In the genomic region with DNA sequence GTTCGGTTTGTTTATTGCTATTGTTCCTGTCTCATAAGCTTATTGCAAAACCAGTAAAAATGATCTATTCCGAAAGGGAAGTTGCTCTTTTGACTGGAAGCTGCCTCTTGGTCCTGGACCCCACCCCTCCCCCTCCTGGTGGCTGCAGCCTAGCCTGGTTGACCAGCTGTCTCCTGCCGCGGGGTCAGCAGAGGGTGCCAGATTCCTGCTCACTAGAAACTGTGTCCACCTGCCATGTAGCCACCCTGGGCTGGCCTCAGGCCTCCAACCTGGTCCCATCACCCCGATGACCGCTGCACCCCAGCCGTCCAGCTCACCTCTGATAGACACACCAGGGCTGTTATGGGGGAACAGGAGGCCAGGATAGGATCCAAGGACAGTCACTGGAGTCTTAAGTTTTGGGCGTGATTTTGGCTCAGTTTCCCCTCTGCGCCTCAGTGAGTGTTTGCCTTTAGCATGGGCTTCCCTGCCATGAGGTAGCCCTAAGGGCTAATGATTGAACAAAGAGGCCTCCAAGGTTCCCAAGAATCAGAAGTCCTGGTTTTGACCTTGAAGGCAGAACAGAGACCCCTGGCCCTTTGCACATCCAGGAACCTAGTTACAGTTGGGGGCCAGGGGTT, we compare ENCODE assay signal across 1 cellular context.
TF ChIP-seq lines count a peak whose summit lies in the region.

No MANE protein-coding gene starts in this region.

TF ChIP-seq in HepG2, 621 proteins besides CTCF, POLR2A, EP300 and RAD21 (continued from another document and continues in another):
- no peak for TF ChIP-seq ZBED4 (CRISPR knock-in tag; IDR thresholded peaks at IDR 0.05; ENCODE audit: borderline replicate concordance)
- TF ChIP-seq SAP130 (CRISPR knock-in tag; IDR thresholded peaks at IDR 0.05; ENCODE audit: low read depth): peak; percentile 62
- TF ChIP-seq CERS6 (CRISPR knock-in tag; IDR thresholded peaks at IDR 0.05): no peak
- 0 out of 2 replicates have a peak, but pooled peaks have one; percentile 33 for TF ChIP-seq MED1 (CRISPR knock-in tag; IDR thresholded peaks at IDR 0.05)
- TF ChIP-seq ZNF772 (CRISPR knock-in tag; IDR thresholded peaks at IDR 0.05): peak; percentile 64; the same call in 1 of the 2 replicates
- peak; percentile 64 for TF ChIP-seq PRPF4 (IDR thresholded peaks at IDR 0.05; ENCODE audit: low read depth, low read length, poor library complexity, severe bottlenecking)
- TF ChIP-seq ZEB1 (IDR thresholded peaks at IDR 0.05; ENCODE audit: insufficient replicate concordance, low read depth): peak; percentile 32
- no peak for TF ChIP-seq FOSL2 (CRISPR knock-in tag; IDR thresholded peaks at IDR 0.05)
- TF ChIP-seq FOXC1 (CRISPR knock-in tag; IDR thresholded peaks at IDR 0.05; ENCODE audit: borderline replicate concordance): no peak
- TF ChIP-seq HOXA3 (CRISPR knock-in tag; IDR thresholded peaks at IDR 0.05): peak; percentile 46
- TF ChIP-seq, protein P1, sequence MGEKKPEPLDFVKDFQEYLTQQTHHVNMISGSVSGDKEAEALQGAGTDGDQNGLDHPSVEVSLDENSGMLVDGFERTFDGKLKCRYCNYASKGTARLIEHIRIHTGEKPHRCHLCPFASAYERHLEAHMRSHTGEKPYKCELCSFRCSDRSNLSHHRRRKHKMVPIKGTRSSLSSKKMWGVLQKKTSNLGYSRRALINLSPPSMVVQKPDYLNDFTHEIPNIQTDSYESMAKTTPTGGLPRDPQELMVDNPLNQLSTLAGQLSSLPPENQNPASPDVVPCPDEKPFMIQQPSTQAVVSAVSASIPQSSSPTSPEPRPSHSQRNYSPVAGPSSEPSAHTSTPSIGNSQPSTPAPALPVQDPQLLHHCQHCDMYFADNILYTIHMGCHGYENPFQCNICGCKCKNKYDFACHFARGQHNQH (CRISPR knock-in tag; IDR thresholded peaks at IDR 0.05): peak; percentile 72; the same call in 1 of the 2 replicates
- no peak for TF ChIP-seq SRSF1 (optimal IDR thresholded peaks at IDR 0.05; ENCODE audit: low read depth, low read length)
- TF ChIP-seq, protein P2, sequence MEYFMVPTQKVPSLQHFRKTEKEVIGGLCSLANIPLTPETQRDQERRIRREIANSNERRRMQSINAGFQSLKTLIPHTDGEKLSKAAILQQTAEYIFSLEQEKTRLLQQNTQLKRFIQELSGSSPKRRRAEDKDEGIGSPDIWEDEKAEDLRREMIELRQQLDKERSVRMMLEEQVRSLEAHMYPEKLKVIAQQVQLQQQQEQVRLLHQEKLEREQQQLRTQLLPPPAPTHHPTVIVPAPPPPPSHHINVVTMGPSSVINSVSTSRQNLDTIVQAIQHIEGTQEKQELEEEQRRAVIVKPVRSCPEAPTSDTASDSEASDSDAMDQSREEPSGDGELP (IDR thresholded peaks at IDR 0.05; ENCODE audit: borderline replicate concordance, low read depth): peak; percentile 95
- TF ChIP-seq, protein P3, sequence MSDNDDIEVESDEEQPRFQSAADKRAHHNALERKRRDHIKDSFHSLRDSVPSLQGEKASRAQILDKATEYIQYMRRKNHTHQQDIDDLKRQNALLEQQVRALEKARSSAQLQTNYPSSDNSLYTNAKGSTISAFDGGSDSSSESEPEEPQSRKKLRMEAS (IDR thresholded peaks at IDR 0.05): peak; percentile 75; the same call in 1 of the 2 replicates
- TF ChIP-seq, protein P4, sequence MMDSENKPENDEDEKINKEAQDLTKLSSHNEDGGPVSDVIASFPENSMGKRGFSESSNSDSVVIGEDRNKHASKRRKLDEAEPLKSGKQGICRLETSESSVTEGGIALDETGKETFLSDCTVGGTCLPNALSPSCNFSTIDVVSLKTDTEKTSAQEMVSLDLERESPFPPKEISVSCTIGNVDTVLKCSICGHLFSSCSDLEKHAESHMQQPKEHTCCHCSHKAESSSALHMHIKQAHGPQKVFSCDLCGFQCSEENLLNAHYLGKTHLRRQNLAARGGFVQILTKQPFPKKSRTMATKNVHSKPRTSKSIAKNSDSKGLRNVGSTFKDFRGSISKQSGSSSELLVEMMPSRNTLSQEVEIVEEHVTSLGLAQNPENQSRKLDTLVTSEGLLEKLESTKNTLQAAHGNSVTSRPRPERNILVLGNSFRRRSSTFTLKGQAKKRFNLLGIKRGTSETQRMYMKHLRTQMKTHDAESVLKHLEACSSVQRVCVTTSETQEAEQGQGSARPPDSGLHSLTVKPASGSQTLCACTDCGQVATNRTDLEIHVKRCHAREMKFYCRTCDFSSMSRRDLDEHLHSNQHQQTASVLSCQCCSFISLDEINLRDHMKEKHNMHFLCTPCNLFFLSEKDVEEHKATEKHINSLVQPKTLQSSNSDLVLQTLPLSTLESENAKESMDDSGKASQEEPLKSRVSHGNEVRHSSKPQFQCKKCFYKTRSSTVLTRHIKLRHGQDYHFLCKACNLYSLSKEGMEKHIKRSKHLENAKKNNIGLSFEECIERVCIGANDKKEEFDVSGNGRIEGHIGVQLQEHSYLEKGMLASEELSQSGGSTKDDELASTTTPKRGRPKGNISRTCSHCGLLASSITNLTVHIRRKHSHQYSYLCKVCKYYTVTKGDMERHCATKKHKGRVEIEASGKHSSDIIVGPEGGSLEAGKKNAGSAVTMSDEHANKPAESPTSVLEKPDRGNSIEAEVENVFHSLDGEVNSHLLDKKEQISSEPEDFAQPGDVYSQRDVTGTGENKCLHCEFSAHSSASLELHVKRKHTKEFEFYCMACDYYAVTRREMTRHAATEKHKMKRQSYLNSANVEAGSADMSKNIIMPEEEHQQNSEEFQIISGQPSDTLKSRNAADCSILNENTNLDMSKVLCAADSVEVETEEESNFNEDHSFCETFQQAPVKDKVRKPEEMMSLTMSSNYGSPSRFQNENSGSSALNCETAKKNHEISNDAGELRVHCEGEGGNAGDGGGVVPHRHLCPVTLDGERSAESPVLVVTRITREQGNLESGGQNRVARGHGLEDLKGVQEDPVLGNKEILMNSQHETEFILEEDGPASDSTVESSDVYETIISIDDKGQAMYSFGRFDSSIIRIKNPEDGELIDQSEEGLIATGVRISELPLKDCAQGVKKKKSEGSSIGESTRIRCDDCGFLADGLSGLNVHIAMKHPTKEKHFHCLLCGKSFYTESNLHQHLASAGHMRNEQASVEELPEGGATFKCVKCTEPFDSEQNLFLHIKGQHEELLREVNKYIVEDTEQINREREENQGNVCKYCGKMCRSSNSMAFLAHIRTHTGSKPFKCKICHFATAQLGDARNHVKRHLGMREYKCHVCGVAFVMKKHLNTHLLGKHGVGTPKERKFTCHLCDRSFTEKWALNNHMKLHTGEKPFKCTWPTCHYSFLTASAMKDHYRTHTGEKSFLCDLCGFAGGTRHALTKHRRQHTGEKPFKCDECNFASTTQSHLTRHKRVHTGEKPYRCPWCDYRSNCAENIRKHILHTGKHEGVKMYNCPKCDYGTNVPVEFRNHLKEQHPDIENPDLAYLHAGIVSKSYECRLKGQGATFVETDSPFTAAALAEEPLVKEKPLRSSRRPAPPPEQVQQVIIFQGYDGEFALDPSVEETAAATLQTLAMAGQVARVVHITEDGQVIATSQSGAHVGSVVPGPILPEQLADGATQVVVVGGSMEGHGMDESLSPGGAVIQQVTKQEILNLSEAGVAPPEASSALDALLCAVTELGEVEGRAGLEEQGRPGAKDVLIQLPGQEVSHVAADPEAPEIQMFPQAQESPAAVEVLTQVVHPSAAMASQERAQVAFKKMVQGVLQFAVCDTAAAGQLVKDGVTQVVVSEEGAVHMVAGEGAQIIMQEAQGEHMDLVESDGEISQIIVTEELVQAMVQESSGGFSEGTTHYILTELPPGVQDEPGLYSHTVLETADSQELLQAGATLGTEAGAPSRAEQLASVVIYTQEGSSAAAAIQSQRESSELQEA (CRISPR knock-in tag; IDR thresholded peaks at IDR 0.05; ENCODE audit: not compliant biosample characterization): no peak
- TF ChIP-seq MTF1 (CRISPR knock-in tag; IDR thresholded peaks at IDR 0.05): no peak
- TF ChIP-seq HNRNPH1 (optimal IDR thresholded peaks at IDR 0.05; ENCODE audit: low read depth, low read length): no peak
- TF ChIP-seq ZNF558 (CRISPR knock-in tag; IDR thresholded peaks at IDR 0.05; ENCODE audit: borderline replicate concordance): no peak
- TF ChIP-seq HNRNPL (IDR thresholded peaks at IDR 0.05; ENCODE audit: low read depth, low read length): no peak
- TF ChIP-seq MXI1 (IDR thresholded peaks at IDR 0.05; ENCODE audit: borderline replicate concordance, low read depth, low read length): 0 out of 3 replicates have a peak, but pooled peaks have one; percentile 24
- no peak for TF ChIP-seq NR2F6 (IDR thresholded peaks at IDR 0.05)
- TF ChIP-seq NR2F6 (CRISPR knock-in tag; IDR thresholded peaks at IDR 0.05): peak; percentile 26; the same call in 1 of the 2 replicates
- 0 out of 2 replicates have a peak, but pooled peaks have one; percentile 61 for TF ChIP-seq JUND (CRISPR knock-in tag; IDR thresholded peaks at IDR 0.05)
- peak; percentile 61 for TF ChIP-seq ZNF501 (CRISPR knock-in tag; IDR thresholded peaks at IDR 0.05)
- TF ChIP-seq, protein P5, sequence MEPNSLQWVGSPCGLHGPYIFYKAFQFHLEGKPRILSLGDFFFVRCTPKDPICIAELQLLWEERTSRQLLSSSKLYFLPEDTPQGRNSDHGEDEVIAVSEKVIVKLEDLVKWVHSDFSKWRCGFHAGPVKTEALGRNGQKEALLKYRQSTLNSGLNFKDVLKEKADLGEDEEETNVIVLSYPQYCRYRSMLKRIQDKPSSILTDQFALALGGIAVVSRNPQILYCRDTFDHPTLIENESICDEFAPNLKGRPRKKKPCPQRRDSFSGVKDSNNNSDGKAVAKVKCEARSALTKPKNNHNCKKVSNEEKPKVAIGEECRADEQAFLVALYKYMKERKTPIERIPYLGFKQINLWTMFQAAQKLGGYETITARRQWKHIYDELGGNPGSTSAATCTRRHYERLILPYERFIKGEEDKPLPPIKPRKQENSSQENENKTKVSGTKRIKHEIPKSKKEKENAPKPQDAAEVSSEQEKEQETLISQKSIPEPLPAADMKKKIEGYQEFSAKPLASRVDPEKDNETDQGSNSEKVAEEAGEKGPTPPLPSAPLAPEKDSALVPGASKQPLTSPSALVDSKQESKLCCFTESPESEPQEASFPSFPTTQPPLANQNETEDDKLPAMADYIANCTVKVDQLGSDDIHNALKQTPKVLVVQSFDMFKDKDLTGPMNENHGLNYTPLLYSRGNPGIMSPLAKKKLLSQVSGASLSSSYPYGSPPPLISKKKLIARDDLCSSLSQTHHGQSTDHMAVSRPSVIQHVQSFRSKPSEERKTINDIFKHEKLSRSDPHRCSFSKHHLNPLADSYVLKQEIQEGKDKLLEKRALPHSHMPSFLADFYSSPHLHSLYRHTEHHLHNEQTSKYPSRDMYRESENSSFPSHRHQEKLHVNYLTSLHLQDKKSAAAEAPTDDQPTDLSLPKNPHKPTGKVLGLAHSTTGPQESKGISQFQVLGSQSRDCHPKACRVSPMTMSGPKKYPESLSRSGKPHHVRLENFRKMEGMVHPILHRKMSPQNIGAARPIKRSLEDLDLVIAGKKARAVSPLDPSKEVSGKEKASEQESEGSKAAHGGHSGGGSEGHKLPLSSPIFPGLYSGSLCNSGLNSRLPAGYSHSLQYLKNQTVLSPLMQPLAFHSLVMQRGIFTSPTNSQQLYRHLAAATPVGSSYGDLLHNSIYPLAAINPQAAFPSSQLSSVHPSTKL (CRISPR knock-in tag; IDR thresholded peaks at IDR 0.05): 0 out of 2 replicates have a peak, but pooled peaks have one; percentile 21
- TF ChIP-seq BCL6 (CRISPR knock-in tag; IDR thresholded peaks at IDR 0.05): 0 out of 2 replicates have a peak, but pooled peaks have one; percentile 8
- no peak for TF ChIP-seq ZNF781 (CRISPR knock-in tag; IDR thresholded peaks at IDR 0.05; ENCODE audit: borderline replicate concordance, not compliant biosample characterization)
- peak; percentile 56 for TF ChIP-seq ZFX (CRISPR knock-in tag; IDR thresholded peaks at IDR 0.05; ENCODE audit: low read depth)
- TF ChIP-seq, protein P6, sequence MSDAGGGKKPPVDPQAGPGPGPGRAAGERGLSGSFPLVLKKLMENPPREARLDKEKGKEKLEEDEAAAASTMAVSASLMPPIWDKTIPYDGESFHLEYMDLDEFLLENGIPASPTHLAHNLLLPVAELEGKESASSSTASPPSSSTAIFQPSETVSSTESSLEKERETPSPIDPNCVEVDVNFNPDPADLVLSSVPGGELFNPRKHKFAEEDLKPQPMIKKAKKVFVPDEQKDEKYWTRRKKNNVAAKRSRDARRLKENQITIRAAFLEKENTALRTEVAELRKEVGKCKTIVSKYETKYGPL (CRISPR knock-in tag; IDR thresholded peaks at IDR 0.05): no peak
- TF ChIP-seq ZNF839 (CRISPR knock-in tag; IDR thresholded peaks at IDR 0.05; ENCODE audit: borderline replicate concordance): peak; percentile 86; the same call in 1 of the 2 replicates
- no peak for TF ChIP-seq TEAD3 (CRISPR knock-in tag; optimal IDR thresholded peaks at IDR 0.05; ENCODE audit: borderline replicate concordance)
- TF ChIP-seq RXRA (CRISPR knock-in tag; IDR thresholded peaks at IDR 0.05): peak; percentile 65; the same call in 1 of the 2 replicates
